Comparison of ENCODE assay signal across 9 cellular contexts in genomic region chr2:219434718-219435525, GRCh38. TPM values are rescaled to one million over a fixed set of nuclear protein-coding genes. Genes with fewer than 3 reads are reported as not detected.
A peak's percentile ranks its signal among the peaks of the same experiment; 100 is the strongest.
DNase-seq lines count a peak whose midpoint lies in the region; ATAC-seq and TF ChIP-seq lines count a peak whose summit lies in the region.
"Had no signal": no experiment of that assay in that cellular context is flagged by ENCODE, and none has a peak within 500 bp of the region (broad histone marks: within the 10 kb centered on the region; RNA-seq: fewer than 3 reads in every experiment).

TSS of gene SPEG (plus strand) at chr2:219434843. CDS start at chr2:219434978, 135 bp downstream.

- H3K4me3 Mint-ChIP-seq in mesothelial cell of epicardium, result peak within 1 kb of the TSS; percentile 15

- peaks cover 5% of the 10 kb centered on the region for H3K4me1 Mint-ChIP-seq in mesothelial cell of epicardium

- DNase-seq in DMS53 (lab: John Stamatoyannopoulos, UW) (peak; percentile 57), DMS53 treated with DMSO at 0.1 percent for 48 hours (lab: John Stamatoyannopoulos, UW; ENCODE audit: unreplicated experiment) (no peak), epithelial cell of proximal tubule (ENCODE audit: low read depth) (no peak), mesothelial cell of epicardium (ENCODE audit: low spot score in 2 of 2, unreplicated experiment in 2 of 2) (no peak), thoracic aorta (ENCODE audit: low spot score) (no peak), OCI-M1 (lab: John Stamatoyannopoulos, UW) (no peak)

- H3K27me3 Mint-ChIP-seq in mesothelial cell of epicardium (ENCODE audit: low read depth), result peaks cover 5% of the 10 kb centered on the region

- ATAC-seq in thoracic aorta (ENCODE audit: insufficient number of reproducible peaks, low FRiP score, low read depth), result no peak
- ATAC-seq in HG03571 (IDR thresholded peaks at IDR 0.05; ENCODE audit: unreplicated experiment), result no peak
- ATAC-seq in HG03439 (IDR thresholded peaks at IDR 0.05; ENCODE audit: unreplicated experiment), result no peak

- H3K9me3 Mint-ChIP-seq in mesothelial cell of epicardium, result no peaks in the 10 kb centered on the region

- H3K36me3 Mint-ChIP-seq in mesothelial cell of epicardium, result no peaks in the 10 kb centered on the region

- peaks cover 14 to 75% of the 10 kb centered on the region in 2 donors for H3K4me1 ChIP-seq in thoracic aorta (ENCODE audit: control insufficient read depth in 1 of 2, low read depth in 2 of 2)

- peak within 1 kb of the TSS; percentile 81 to 89 for H3K27ac ChIP-seq in thoracic aorta
- H3K27ac ChIP-seq: 22Rv1 had no signal

- H3K27ac Mint-ChIP-seq in mesothelial cell of epicardium, result no peak within 1 kb of the TSS

- H3K27me3 ChIP-seq in thoracic aorta (replicated peaks; ENCODE audit: insufficient read depth), result no peaks in the 10 kb centered on the region

- H3K4me3 ChIP-seq in epithelial cell of proximal tubule (ENCODE audit: low read depth, low read length) (no peak within 1 kb of the TSS), thoracic aorta (peak within 1 kb of the TSS; percentile 61)

- H3K9me3 ChIP-seq in thoracic aorta, result no peaks in the 10 kb centered on the region

- no peak for TF ChIP-seq CTCF in epithelial cell of proximal tubule (conservative IDR thresholded peaks at IDR 0.05; ENCODE audit: low read depth, low read length)
- no peak for TF ChIP-seq CTCF in mesothelial cell of epicardium (IDR thresholded peaks at IDR 0.05; ENCODE audit: unreplicated experiment)
- no peak for TF ChIP-seq CTCF in thoracic aorta (IDR thresholded peaks at IDR 0.05)

- no peaks in the 10 kb centered on the region for H3K36me3 ChIP-seq in thoracic aorta

RNA-seq across cellular contexts. Expression of gene SPEG, which starts in this region (rescaled TPM):
- total RNA-seq in epithelial cell of proximal tubule (4.6 and 28.3 TPM in 2 replicates), mesothelial cell of epicardium (95.4 to 97.7 TPM (median 97.7 TPM) in 3 replicates), thoracic aorta (100 to 1,000 TPM; 426 to 455 TPM)
